Comparison of ENCODE assay signal across 3 cellular contexts in genomic region chr7:137045573-137045972, GRCh38.
TF ChIP-seq lines count a peak whose summit lies in the region.

No MANE protein-coding gene starts in this region.

TF ChIP-seq in SK-N-SH, 30 proteins besides CTCF, POLR2A, EP300 and RAD21:
- TF ChIP-seq CHD2 (IDR thresholded peaks at IDR 0.05; ENCODE audit: low read length, partially characterized antibody) = no peak

TF ChIP-seq in SK-N-SH treated with all-trans-retinoic acid at 6 μM for 48 hours, 23 proteins besides CTCF, POLR2A, EP300 and RAD21:
- TF ChIP-seq BACH2 (CRISPR knock-in tag; IDR thresholded peaks at IDR 0.05; ENCODE audit: borderline replicate concordance) = no peak

TF ChIP-seq in IMR-90, 13 proteins besides CTCF, POLR2A, EP300 and RAD21:
- TF ChIP-seq MXI1 (IDR thresholded peaks at IDR 0.05; ENCODE audit: borderline replicate concordance, low read depth, low read length) (no peak), MAFK (IDR thresholded peaks at IDR 0.05; ENCODE audit: low read depth, low read length) (no peak), RFX5 (IDR thresholded peaks at IDR 0.05; ENCODE audit: low read depth, low read length) (no peak), NFE2L2 (IDR thresholded peaks at IDR 0.05; ENCODE audit: low read depth, low read length) (no peak), BHLHE40 (IDR thresholded peaks at IDR 0.05; ENCODE audit: low read depth, low read length) (no peak), RCOR1 (IDR thresholded peaks at IDR 0.05; ENCODE audit: insufficient replicate concordance, low read length) (no peak), FOS (IDR thresholded peaks at IDR 0.05; ENCODE audit: low read depth, low read length) (no peak)
